In genomic region chr2:86783615-86784339, GRCh38 we compare ENCODE assay signal across 9 cellular contexts. TPM values are rescaled to one million over a fixed set of nuclear protein-coding genes. Genes with fewer than 3 reads are reported as not detected.
DNase-seq lines count a peak whose midpoint lies in the region; ATAC-seq and TF ChIP-seq lines count a peak whose summit lies in the region.
"Had no signal": no experiment of that assay in that cellular context is flagged by ENCODE, and none has a peak within 500 bp of the region (broad histone marks: within the 10 kb centered on the region; RNA-seq: fewer than 3 reads in every experiment).

No MANE protein-coding gene starts in this region.

- H3K4me3 Mint-ChIP-seq in activated CD8-positive, alpha-beta memory T cell treated with anti-CD3 and anti-CD28 coated beads, Interleukin-2, amount 10 ng/mL, durations not matched to agents 7 days and 5 days: peak overlapping the region; percentile 27

- H3K27ac ChIP-seq in vagina: no peak overlapping the region

- H3K9me3 Mint-ChIP-seq in activated CD8-positive, alpha-beta memory T cell treated with anti-CD3 and anti-CD28 coated beads, Interleukin-2, amount 10 ng/mL, durations not matched to agents 7 days and 5 days (ENCODE audit: low read depth): no peaks in the 10 kb centered on the region

- no peak for ATAC-seq in activated CD8-positive, alpha-beta memory T cell treated with anti-CD3 and anti-CD28 coated beads, Interleukin-2, amount 10 ng/mL, durations not matched to agents 7 days and 5 days
- ATAC-seq in HG02571 (IDR thresholded peaks at IDR 0.05; ENCODE audit: unreplicated experiment) (peak; percentile 97), HG03521 (IDR thresholded peaks at IDR 0.05; ENCODE audit: unreplicated experiment) (peak; percentile 94), sciatic nerve (no peak)
- ATAC-seq in stimulated activated naive CD8-positive, alpha-beta T cell treated with anti-CD3 and anti-CD28 coated beads, Interleukin-15, Interleukin-2, amounts not matched to agents 100 U/mL and 50 U/mL, for 24 hours: no peak

- TF ChIP-seq CTCF in vagina (IDR thresholded peaks at IDR 0.05): no peak

- CTCF ChIA-PET in activated CD8-positive, alpha-beta memory T cell treated with anti-CD3 and anti-CD28 coated beads, Interleukin-2, amount 10 ng/mL, durations not matched to agents 7 days and 5 days (lab: Charles Lee): interaction anchor here (1.2 to 9.9 kb wide), 4 partner anchors 9 to 24 kb away, joined by 3 to 113 read pairs (median 4); no protein-coding TSS in a partner anchor

- H3K36me3 Mint-ChIP-seq in activated CD8-positive, alpha-beta memory T cell treated with anti-CD3 and anti-CD28 coated beads, Interleukin-2, amount 10 ng/mL, durations not matched to agents 7 days and 5 days: peaks cover 45% of the 10 kb centered on the region

- DNase-seq in activated CD8-positive, alpha-beta memory T cell treated with anti-CD3 and anti-CD28 coated beads, Interleukin-2, amount 10 ng/mL, durations not matched to agents 7 days and 5 days: no peak
- no peak for DNase-seq in activated CD8-positive, alpha-beta memory T cell treated with anti-CD3 and anti-CD28 coated beads, Interleukin-2, amount 50 U/mL, for 48 hours
- DNase-seq in stimulated activated naive CD8-positive, alpha-beta T cell treated with anti-CD3 and anti-CD28 coated beads, Interleukin-15, Interleukin-2, amounts not matched to agents 100 U/mL and 50 U/mL, for 24 hours: peak; percentile 28
- DNase-seq in ureter (ENCODE audit: low spot score) (no peak), vagina (ENCODE audit: extremely low spot score in 2 of 2) (no peak), sciatic nerve (ENCODE audit: low spot score) (no peak)
- DNase-seq: NCI-H2171 had no signal

- TF ChIP-seq POLR2A in vagina (IDR thresholded peaks at IDR 0.05): no peak

- H3K4me3 ChIP-seq in vagina: no peak overlapping the region

- intact Hi-C loops in vagina (cut with DNase I): no loop called here
- intact Hi-C loops in sciatic nerve (cut with DNase I): no loop called here

- peak overlapping the region; percentile 100 for H3K27ac Mint-ChIP-seq in activated CD8-positive, alpha-beta memory T cell treated with anti-CD3 and anti-CD28 coated beads, Interleukin-2, amount 10 ng/mL, durations not matched to agents 7 days and 5 days

- H3K27me3 ChIP-seq in vagina: no peaks in the 10 kb centered on the region

- peaks cover 1% of the 10 kb centered on the region for H3K4me1 ChIP-seq in vagina

- no peaks in the 10 kb centered on the region for H3K9me3 ChIP-seq in vagina

- no peaks in the 10 kb centered on the region for H3K27me3 Mint-ChIP-seq in activated CD8-positive, alpha-beta memory T cell treated with anti-CD3 and anti-CD28 coated beads, Interleukin-2, amount 10 ng/mL, durations not matched to agents 7 days and 5 days

- no peaks in the 10 kb centered on the region for H3K36me3 ChIP-seq in vagina

- peaks cover 57% of the 10 kb centered on the region for H3K4me1 Mint-ChIP-seq in activated CD8-positive, alpha-beta memory T cell treated with anti-CD3 and anti-CD28 coated beads, Interleukin-2, amount 10 ng/mL, durations not matched to agents 7 days and 5 days

RNA-seq across cellular contexts. Expression of gene CD8A, which starts 6.9 kb away (rescaled TPM):
- 100 to 1,000 TPM; 686 to 756 TPM for total RNA-seq in activated CD8-positive, alpha-beta memory T cell treated with anti-CD3 and anti-CD28 coated beads, Interleukin-2, amount 10 ng/mL, durations not matched to agents 7 days and 5 days
- total RNA-seq in ureter (10.9 TPM), vagina (6.9 TPM), sciatic nerve (2.6 TPM)

Comparison
In these comparisons a context has a peak if more than half of its experiments do, and no peak if none do; other contexts are left out.
1. ATAC-seq: peak in HG02571 (single experiment) and HG03521 (single experiment); none in activated CD8-positive, alpha-beta memory T cell treated with anti-CD3 and anti-CD28 coated beads, Interleukin-2, amount 10 ng/mL, durations not matched to agents 7 days and 5 days (single experiment), stimulated activated naive CD8-positive, alpha-beta T cell treated with anti-CD3 and anti-CD28 coated beads, Interleukin-15, Interleukin-2, amounts not matched to agents 100 U/mL and 50 U/mL, for 24 hours (single experiment) and sciatic nerve (single experiment).
2. RNA of gene CD8A, which starts 6.9 kb away (total RNA-seq): 686 to 756 TPM in activated CD8-positive, alpha-beta memory T cell treated with anti-CD3 and anti-CD28 coated beads, Interleukin-2, amount 10 ng/mL, durations not matched to agents 7 days and 5 days; 10.9 TPM in ureter (single experiment), 6.9 TPM in vagina (single experiment) and 2.6 TPM in sciatic nerve (single experiment); every median in the first group is over 10 times any median in the second.